Comparison of ENCODE assay signal across 1 cellular context in the genomic region with DNA sequence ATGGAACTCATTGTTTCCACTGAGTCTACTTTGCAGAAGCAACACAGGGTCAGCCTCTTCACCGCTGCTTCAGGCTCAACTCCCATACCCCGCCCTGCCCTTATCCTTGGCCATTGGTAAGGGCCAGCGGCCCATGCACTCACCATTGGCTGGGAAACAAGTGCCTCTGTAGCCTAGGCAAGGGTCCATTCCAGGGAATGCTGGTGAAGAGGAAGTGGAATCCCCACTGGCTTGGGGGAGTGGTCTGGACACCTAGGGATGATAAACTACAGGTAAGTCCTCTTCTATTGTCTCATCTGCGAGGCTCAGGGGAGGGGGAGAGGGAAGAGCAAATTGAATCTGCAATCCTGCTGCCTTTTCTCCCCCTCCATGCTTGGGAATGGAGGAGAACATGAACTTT.
TF ChIP-seq lines count a peak whose summit lies in the region.

No MANE protein-coding gene starts in this region.

TF ChIP-seq in IMR-90, 13 proteins besides CTCF, POLR2A, EP300 and RAD21:
- TF ChIP-seq MAZ (IDR thresholded peaks at IDR 0.05; ENCODE audit: borderline replicate concordance, low read depth, low read length) (no peak), CHD1 (IDR thresholded peaks at IDR 0.05; ENCODE audit: low read depth, low read length) (no peak), MXI1 (IDR thresholded peaks at IDR 0.05; ENCODE audit: borderline replicate concordance, low read depth, low read length) (no peak), MAFK (IDR thresholded peaks at IDR 0.05; ENCODE audit: low read depth, low read length) (no peak), NFE2L2 (IDR thresholded peaks at IDR 0.05; ENCODE audit: low read depth, low read length) (no peak), CEBPB (IDR thresholded peaks at IDR 0.05; ENCODE audit: low read depth, low read length) (no peak), RCOR1 (IDR thresholded peaks at IDR 0.05; ENCODE audit: insufficient replicate concordance, low read length) (no peak), FOS (IDR thresholded peaks at IDR 0.05; ENCODE audit: low read depth, low read length) (no peak), BHLHE40 (IDR thresholded peaks at IDR 0.05; ENCODE audit: low read depth, low read length) (no peak), RFX5 (IDR thresholded peaks at IDR 0.05; ENCODE audit: low read depth, low read length) (no peak), SMC3 (IDR thresholded peaks at IDR 0.05; ENCODE audit: low read depth, low read length) (no peak)
- TF ChIP-seq, protein P1, sequence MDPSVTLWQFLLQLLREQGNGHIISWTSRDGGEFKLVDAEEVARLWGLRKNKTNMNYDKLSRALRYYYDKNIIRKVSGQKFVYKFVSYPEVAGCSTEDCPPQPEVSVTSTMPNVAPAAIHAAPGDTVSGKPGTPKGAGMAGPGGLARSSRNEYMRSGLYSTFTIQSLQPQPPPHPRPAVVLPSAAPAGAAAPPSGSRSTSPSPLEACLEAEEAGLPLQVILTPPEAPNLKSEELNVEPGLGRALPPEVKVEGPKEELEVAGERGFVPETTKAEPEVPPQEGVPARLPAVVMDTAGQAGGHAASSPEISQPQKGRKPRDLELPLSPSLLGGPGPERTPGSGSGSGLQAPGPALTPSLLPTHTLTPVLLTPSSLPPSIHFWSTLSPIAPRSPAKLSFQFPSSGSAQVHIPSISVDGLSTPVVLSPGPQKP (IDR thresholded peaks at IDR 0.05; ENCODE audit: borderline replicate concordance, low read depth, low read length), result no peak
- TF ChIP-seq, protein P2, sequence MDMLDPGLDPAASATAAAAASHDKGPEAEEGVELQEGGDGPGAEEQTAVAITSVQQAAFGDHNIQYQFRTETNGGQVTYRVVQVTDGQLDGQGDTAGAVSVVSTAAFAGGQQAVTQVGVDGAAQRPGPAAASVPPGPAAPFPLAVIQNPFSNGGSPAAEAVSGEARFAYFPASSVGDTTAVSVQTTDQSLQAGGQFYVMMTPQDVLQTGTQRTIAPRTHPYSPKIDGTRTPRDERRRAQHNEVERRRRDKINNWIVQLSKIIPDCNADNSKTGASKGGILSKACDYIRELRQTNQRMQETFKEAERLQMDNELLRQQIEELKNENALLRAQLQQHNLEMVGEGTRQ (IDR thresholded peaks at IDR 0.05; ENCODE audit: low read depth, low read length), result no peak
